8 cellular contexts compared by ENCODE assay signal in genomic region chr1:26694597-26695416, GRCh38. TPM values are rescaled to one million over a fixed set of nuclear protein-coding genes. Genes with fewer than 3 reads are reported as not detected.
DNase-seq lines count a peak whose midpoint lies in the region; ATAC-seq, FAIRE-seq and TF ChIP-seq lines count a peak whose summit lies in the region.

No MANE protein-coding gene starts in this region.

- no peak for TF ChIP-seq RAD21 in K562 (CRISPR knock-in tag; conservative IDR thresholded peaks at IDR 0.05 in 1 of 2, IDR thresholded peaks at IDR 0.05 in 1 of 2)

- 3% methylated on average over 19 of the region's 19 CpGs for WGBS in K562 (ENCODE audit: insufficient coverage, low coverage, missing lambda C conversion rate)
- WGBS in mesodermal cell (ENCODE audit: insufficient coverage in 2 of 2), 2 experiments: 5 to 6% methylated on average over 17 to 18 of the region's 19 CpGs

- H3K4me1 ChIP-seq in BLaER1: peaks cover 51% of the 10 kb centered on the region
- peaks cover 43 to 46% of the 10 kb centered on the region in 2 experiments for H3K4me1 ChIP-seq in K562 (replicated peaks in 1 of 2; ENCODE audit: control insufficient read depth in 2 of 2, insufficient read depth in 2 of 2, low read length in 2 of 2)
- peaks cover 25% of the 10 kb centered on the region for H3K4me1 ChIP-seq in mesodermal cell (ENCODE audit: control insufficient read depth, insufficient read depth, low read length, poor library complexity, severe bottlenecking)

- H3K4me2 ChIP-seq in BLaER1: peak overlapping the region; percentile 94
- peak overlapping the region; percentile 94 for H3K4me2 ChIP-seq in K562 (ENCODE audit: insufficient read depth, low read length)

- peak; percentile 54; the same call in 1 of the 2 replicates for TF ChIP-seq POLR2A in K562 (conservative IDR thresholded peaks at IDR 0.05)

- TF ChIP-seq EP300 in K562 (IDR thresholded peaks at IDR 0.05; ENCODE audit: low read length): no peak

- no peaks in the 10 kb centered on the region for H3K27me3 ChIP-seq in BLaER1
- H3K27me3 ChIP-seq in K562 (ENCODE audit: control insufficient read depth in 2 of 2, insufficient read depth in 2 of 2, low read length in 2 of 2): no peaks in the 10 kb centered on the region

- no peaks in the 10 kb centered on the region for H3K9me1 ChIP-seq in K562 (ENCODE audit: control insufficient read depth, insufficient read depth, low read length)

- H3K9me3 ChIP-seq in BLaER1: no peaks in the 10 kb centered on the region
- no peaks in the 10 kb centered on the region for H3K9me3 ChIP-seq in K562 (replicated peaks; ENCODE audit: control insufficient read depth, insufficient read depth, low read depth, low read length)
- no peaks in the 10 kb centered on the region for H3K9me3 ChIP-seq in mesodermal cell (ENCODE audit: control insufficient read depth, low read length)

- POLR2A ChIA-PET in K562 (lab: Yijun Ruan, JAX): interaction anchor here (0.6 to 15.7 kb wide), 11 partner anchors 9 to 256 kb away, joined by 3 to 159 read pairs (median 9); no protein-coding TSS in a partner anchor

- H3K9ac ChIP-seq in BLaER1 (peak overlapping the region; percentile 100), K562 (ENCODE audit: insufficient read depth in 1 of 2, low read depth in 2 of 2, low read length in 2 of 2) (peak overlapping the region; percentile 88 to 99)

- peak overlapping the region; percentile 100 for H3K27ac ChIP-seq in BLaER1
- peak overlapping the region; percentile 92 for H3K27ac ChIP-seq in K562 (ENCODE audit: extremely low read depth, low read depth, low read length)
- H3K27ac ChIP-seq in mesodermal cell (ENCODE audit: low read depth, low read length, severe bottlenecking): peak overlapping the region; percentile 99

- in situ Hi-C loops in K562 (cut with MboI): no loop called here

- no peak for TF ChIP-seq CTCF in K562 (IDR thresholded peaks at IDR 0.05 in 2 of 3, conservative IDR thresholded peaks at IDR 0.05 in 1 of 3; ENCODE audit: insufficient read depth in 2 of 3, low read depth in 1 of 3, low read length in 3 of 3)

- peak; percentile 29 for FAIRE-seq in K562 (lab: Jason Lieb, UNC)

- H3K4me3 ChIP-seq in BLaER1: peak overlapping the region; percentile 98
- peak overlapping the region; percentile 71 for H3K4me3 ChIP-seq in Jurkat, Clone E6-1 (ENCODE audit: low read length)
- peak overlapping the region; percentile 79 for H3K4me3 ChIP-seq in K562
- H3K4me3 ChIP-seq in mesodermal cell (ENCODE audit: extremely low read depth, insufficient read depth, low read length, poor library complexity, severe bottlenecking): peak overlapping the region; percentile 91

- peaks cover 65% of the 10 kb centered on the region for H3K79me2 ChIP-seq in K562 (ENCODE audit: control insufficient read depth, insufficient read depth, low read length)

- DNase-seq in Jurkat, Clone E6-1 (ENCODE audit: low read depth, low spot score): peak; percentile 67
- peak in 2 of 4 experiments; percentile 10 to 55 for DNase-seq in K562 (ENCODE audit: extremely low read depth in 1 of 4, low spot score in 3 of 4)
- no peak for DNase-seq in NK-92 (lab: John Stamatoyannopoulos, UW; ENCODE audit: unreplicated experiment)

- H4K20me1 ChIP-seq in BLaER1 (peaks cover 21% of the 10 kb centered on the region), K562 (replicated peaks; ENCODE audit: control insufficient read depth, insufficient read depth, low read length) (peaks cover 20% of the 10 kb centered on the region)

- peak overlapping the region; percentile 51 for H2AFZ ChIP-seq in K562 (ENCODE audit: low read depth, low read length)

- ATAC-seq in K562: no peak
- no peak for ATAC-seq in HG03097 (IDR thresholded peaks at IDR 0.05; ENCODE audit: low FRiP score, unreplicated experiment)
- no peak for ATAC-seq in HG03520 (IDR thresholded peaks at IDR 0.05; ENCODE audit: unreplicated experiment)
- no peak for ATAC-seq in HG02885 (IDR thresholded peaks at IDR 0.05; ENCODE audit: poor library complexity, unreplicated experiment)

- intact Hi-C loops in K562 (cut with micrococcal nuclease): loop anchor here (1.0 to 10.0 kb wide), 3 partner anchors 9 to 190 kb away; partner anchors contain the start of gene SFN

- TSS peak; percentile 66 for BruUV-seq in K562 (replicated peaks; lab: Mats Ljungman, UMichigan)

- H3K36me3 ChIP-seq in BLaER1 (no peaks in the 10 kb centered on the region), K562 (ENCODE audit: control insufficient read depth, insufficient read depth, low read length) (peaks cover 16% of the 10 kb centered on the region), mesodermal cell (ENCODE audit: control insufficient read depth, insufficient read depth, low read length) (peaks cover 6% of the 10 kb centered on the region)

- CTCF ChIA-PET in K562 (lab: Yijun Ruan, JAX; ENCODE audit: low intra/inter-chr PET ratio): interaction anchor here (0.6 kb wide), 1 partner anchor 79 kb away, joined by 4 read pairs; no protein-coding TSS in a partner anchor

TF ChIP-seq in K562, 482 proteins besides CTCF, POLR2A, EP300 and RAD21 (continues in another document):
- TF ChIP-seq, protein P1, sequence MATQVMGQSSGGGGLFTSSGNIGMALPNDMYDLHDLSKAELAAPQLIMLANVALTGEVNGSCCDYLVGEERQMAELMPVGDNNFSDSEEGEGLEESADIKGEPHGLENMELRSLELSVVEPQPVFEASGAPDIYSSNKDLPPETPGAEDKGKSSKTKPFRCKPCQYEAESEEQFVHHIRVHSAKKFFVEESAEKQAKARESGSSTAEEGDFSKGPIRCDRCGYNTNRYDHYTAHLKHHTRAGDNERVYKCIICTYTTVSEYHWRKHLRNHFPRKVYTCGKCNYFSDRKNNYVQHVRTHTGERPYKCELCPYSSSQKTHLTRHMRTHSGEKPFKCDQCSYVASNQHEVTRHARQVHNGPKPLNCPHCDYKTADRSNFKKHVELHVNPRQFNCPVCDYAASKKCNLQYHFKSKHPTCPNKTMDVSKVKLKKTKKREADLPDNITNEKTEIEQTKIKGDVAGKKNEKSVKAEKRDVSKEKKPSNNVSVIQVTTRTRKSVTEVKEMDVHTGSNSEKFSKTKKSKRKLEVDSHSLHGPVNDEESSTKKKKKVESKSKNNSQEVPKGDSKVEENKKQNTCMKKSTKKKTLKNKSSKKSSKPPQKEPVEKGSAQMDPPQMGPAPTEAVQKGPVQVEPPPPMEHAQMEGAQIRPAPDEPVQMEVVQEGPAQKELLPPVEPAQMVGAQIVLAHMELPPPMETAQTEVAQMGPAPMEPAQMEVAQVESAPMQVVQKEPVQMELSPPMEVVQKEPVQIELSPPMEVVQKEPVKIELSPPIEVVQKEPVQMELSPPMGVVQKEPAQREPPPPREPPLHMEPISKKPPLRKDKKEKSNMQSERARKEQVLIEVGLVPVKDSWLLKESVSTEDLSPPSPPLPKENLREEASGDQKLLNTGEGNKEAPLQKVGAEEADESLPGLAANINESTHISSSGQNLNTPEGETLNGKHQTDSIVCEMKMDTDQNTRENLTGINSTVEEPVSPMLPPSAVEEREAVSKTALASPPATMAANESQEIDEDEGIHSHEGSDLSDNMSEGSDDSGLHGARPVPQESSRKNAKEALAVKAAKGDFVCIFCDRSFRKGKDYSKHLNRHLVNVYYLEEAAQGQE (CRISPR knock-in tag; IDR thresholded peaks at IDR 0.05; ENCODE audit: low read depth): no peak
- TF ChIP-seq SNIP1 (IDR thresholded peaks at IDR 0.05; ENCODE audit: low read depth) (peak; percentile 8; the same call in 1 of the 2 replicates), ATF6 (CRISPR knock-in tag; IDR thresholded peaks at IDR 0.05) (no peak), SMARCA4 (IDR thresholded peaks at IDR 0.05) (0 out of 2 replicates have a peak, but pooled peaks have one; percentile 20), MBD2 (IDR thresholded peaks at IDR 0.05; ENCODE audit: borderline replicate concordance, low read depth) (no peak)

RNA-seq across cellular contexts. Expression of gene ARID1A, which starts 1.0 kb away (rescaled TPM):
- polyA plus RNA-seq in Jurkat, Clone E6-1 (2012; ENCODE audit: insufficient read depth, insufficient read length): 68.1 TPM
- total RNA-seq in K562 (2011; cell fraction: chromatin; rRNA removed; ENCODE audit: low replicate concordance): 233 and 329 TPM in 2 replicates
- 114 and 132 TPM in 2 replicates for total RNA-seq in K562 (2011; cell fraction: nucleolus; rRNA removed)
- total RNA-seq in K562 (2011; cell fraction: nucleoplasm; rRNA removed): 181 and 229 TPM in 2 replicates
- total RNA-seq in K562 (2014; rRNA removed): 22.1 and 28.9 TPM in 2 replicates
- 23.9 and 24.6 TPM in 2 replicates for total RNA-seq in K562 (2014; rRNA removed; fragmentation: Illumina TruSeq; extraction: Trizol)
- 22.5 and 25.3 TPM in 2 replicates for total RNA-seq in K562 (2015; rRNA removed; fragmentation: Illumina TruSeq; extraction: Trizol)
- 74.6 and 88.3 TPM in 2 replicates for total RNA-seq in K562 (2021)
- polyA plus RNA-seq in K562 (2011; rRNA removed): 12.9 and 27.1 TPM in 2 replicates
- 20.1 and 23.5 TPM in 2 replicates for polyA plus RNA-seq in K562 (2011; cell fraction: cytosol; rRNA removed)
- 59.8 and 83.5 TPM in 2 replicates for polyA plus RNA-seq in K562 (2011; cell fraction: nucleus; rRNA removed)
- 54.3 and 62.2 TPM in 2 replicates for polyA plus RNA-seq in K562 (2012)
- 70.1 and 79.0 TPM in 2 replicates for polyA plus RNA-seq in K562 (2014; fragmentation: Illumina TruSeq; extraction: Trizol)
- polyA plus RNA-seq in K562 (2014; fragmentation: Nextera tagmentation; extraction: Ambion mirVana): 10 to 100 TPM in 1 of 2 experiments, 1 to 10 TPM in 1; 8.3 to 20.2 TPM
- 38.6 and 38.7 TPM in 2 replicates for polyA plus RNA-seq in K562 (2014; rRNA removed)
- polyA minus RNA-seq in K562 (2011; rRNA and poly(A)+ RNA removed): 35.4 and 49.8 TPM in 2 replicates
- polyA minus RNA-seq in K562 (2011; cell fraction: cytosol; rRNA and poly(A)+ RNA removed): 61.6 and 92.0 TPM in 2 replicates
- 27.9 and 38.8 TPM in 2 replicates for polyA minus RNA-seq in K562 (2011; cell fraction: nucleus; rRNA and poly(A)+ RNA removed)
- 59.9 TPM for polyA plus RNA-seq in mesodermal cell (2013, experiment 1 of 2)
- 51.2 TPM for polyA plus RNA-seq in mesodermal cell (2013, experiment 2 of 2)
